ENCODE assay signal across 13 cellular contexts in the genomic region with DNA sequence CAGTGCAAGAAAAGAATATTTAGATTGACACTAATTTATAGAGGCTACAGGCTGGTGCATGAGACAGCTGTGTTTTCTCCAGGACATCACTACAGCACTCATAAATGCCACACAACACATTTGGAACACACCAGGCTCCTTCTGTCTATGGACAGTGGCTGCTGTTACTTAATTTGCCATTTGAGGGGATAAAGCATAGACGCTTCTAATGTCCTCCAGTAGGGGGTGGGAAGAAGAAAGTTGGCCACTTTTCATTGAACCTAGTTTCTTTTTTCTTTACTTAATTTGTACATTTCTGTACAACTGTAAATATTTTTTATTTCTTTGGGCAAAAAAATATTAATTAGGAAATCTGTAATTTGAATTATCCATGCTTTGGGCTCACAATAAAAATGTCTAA. TPM values are rescaled to one million over a fixed set of nuclear protein-coding genes. Genes with fewer than 3 reads are reported as not detected.
A peak's percentile ranks its signal among the peaks of the same experiment; 100 is the strongest.
DNase-seq lines count a peak whose midpoint lies in the region; ATAC-seq, FAIRE-seq and TF ChIP-seq lines count a peak whose summit lies in the region.
"Had no signal": no experiment of that assay in that cellular context is flagged by ENCODE, and none has a peak within 500 bp of the region (broad histone marks: within the 10 kb centered on the region; RNA-seq: fewer than 3 reads in every experiment).

No MANE protein-coding gene starts in this region.

- H3K9me3 Mint-ChIP-seq in CD14-positive monocyte, result peaks cover 3 to 8% (median 6%) of the 10 kb centered on the region in 7 donors

- no peaks in the 10 kb centered on the region for H3K4me1 ChIP-seq in HCT116 (ENCODE audit: control insufficient read depth in 1 of 2, insufficient read depth in 2 of 2, low read length in 2 of 2)

- peak; percentile 76 for ATAC-seq in HCT116

- H4K20me1 ChIP-seq in HCT116 (ENCODE audit: insufficient read depth) (no peaks in the 10 kb centered on the region), SU-DHL-6 (ENCODE audit: low read depth, low read length) (no peaks in the 10 kb centered on the region)

- POLR2A ChIA-PET in HCT116 (lab: Charles Lee), result no interaction called here

- FAIRE-seq in HTR-8/SVneo (lab: Jason Lieb, UNC), result no peak

- TF ChIP-seq RAD21 in HCT116 (IDR thresholded peaks at IDR 0.05; ENCODE audit: low read depth), result no peak

- no peak overlapping the region for H3K4me3 Mint-ChIP-seq in CD14-positive monocyte
- H3K4me3 Mint-ChIP-seq: immature natural killer cell had no signal

- CTCF ChIA-PET in HCT116 (lab: Charles Lee), result interaction anchor here (1.0 to 1.4 kb wide), 2 partner anchors 10 to 35 kb away, joined by 3 read pairs; no protein-coding TSS in a partner anchor

- no peak for DNase-seq in CD14-positive monocyte (ENCODE audit: low spot score)
- DNase-seq in HCT116 (ENCODE audit: low read depth, low spot score), result peak; percentile 4
- peak; percentile 31 for DNase-seq in iPS-NIHi7 (ENCODE audit: extremely low spot score)
- no peak for DNase-seq in erythroblast (lab: John Stamatoyannopoulos, UW)
- no peak for DNase-seq in stimulated activated CD4-positive, alpha-beta T cell treated with anti-CD3 and anti-CD28 coated beads, Interleukin-2, amount 100 ng/mL, for 24 hours
- DNase-seq in NCI-H226, result no peak
- DNase-seq in HTR-8/SVneo (ENCODE audit: insufficient read length, low spot score), result no peak
- DNase-seq: immature natural killer cell, NCI-H2029, nucleus accumbens, T-helper 1 cell had no signal

- intact Hi-C loops in CD14-positive monocyte (cut with micrococcal nuclease), result no loop called here
- intact Hi-C loops in HCT116 (cut with micrococcal nuclease), result no loop called here

- no peak overlapping the region for H2AFZ ChIP-seq in HCT116 (ENCODE audit: low read depth, low read length, poor library complexity, severe bottlenecking)
- H2AFZ ChIP-seq in SU-DHL-6 (ENCODE audit: low read depth, low read length, severe bottlenecking), result no peak overlapping the region

- H3K27ac ChIP-seq in HCT116 (ENCODE audit: low read depth, low read length), result no peak overlapping the region
- H3K27ac ChIP-seq in SU-DHL-6 (ENCODE audit: low read depth, low read length), result no peak overlapping the region

- peaks cover 1 to 12% (median 3%) of the 10 kb centered on the region in 3 donors for H3K27me3 Mint-ChIP-seq in CD14-positive monocyte (ENCODE audit: low read depth in 3 of 3)

- no peak overlapping the region for H3K4me2 ChIP-seq in HCT116 (ENCODE audit: low read length)
- H3K4me2 ChIP-seq in SU-DHL-6 (ENCODE audit: low read depth, low read length, poor library complexity, severe bottlenecking), result no peak overlapping the region

- no peaks in the 10 kb centered on the region for H3K4me1 Mint-ChIP-seq in CD14-positive monocyte
- H3K4me1 Mint-ChIP-seq: immature natural killer cell had no signal

- H3K9ac ChIP-seq in HCT116 (ENCODE audit: low read length), result no peak overlapping the region
- H3K9ac ChIP-seq in SU-DHL-6 (ENCODE audit: low read length), result no peak overlapping the region

- H3K9me3 ChIP-seq in HCT116 (ENCODE audit: control insufficient read depth in 1 of 2, insufficient read depth in 1 of 2, low read depth in 1 of 2, low read length in 2 of 2) (no peaks in the 10 kb centered on the region), SU-DHL-6 (ENCODE audit: insufficient read depth, low read length) (no peaks in the 10 kb centered on the region)

- peak; percentile 41 for TF ChIP-seq CTCF in CD14-positive monocyte (IDR thresholded peaks at IDR 0.05)
- TF ChIP-seq CTCF in HCT116 (IDR thresholded peaks at IDR 0.05 in 2 of 3, conservative IDR thresholded peaks at IDR 0.05 in 1 of 3; ENCODE audit: borderline replicate concordance in 1 of 3, insufficient read depth in 1 of 3, low read depth in 2 of 3, low read length in 2 of 3), result peak; percentile 15 to 63 (median 58); a peak in 4 of 6 replicates
- peak; percentile 11 for TF ChIP-seq CTCF in SU-DHL-6 (IDR thresholded peaks at IDR 0.05; ENCODE audit: insufficient read depth, low read length, poor library complexity, severe bottlenecking)

- BruUV-seq in HCT116 (replicated peaks; lab: Mats Ljungman, UMichigan), result no TSS peak

- H3K4me3 ChIP-seq in HCT116 (replicated peaks in 1 of 2; ENCODE audit: low read depth in 1 of 2, low read length in 2 of 2), result no peak overlapping the region
- no peak overlapping the region for H3K4me3 ChIP-seq in SU-DHL-6 (ENCODE audit: insufficient read depth, low read length, poor library complexity, severe bottlenecking)

- RAD21 ChIA-PET in HCT116 (lab: Charles Lee; ENCODE audit: low non-redundant PET in 1 of 2, low total read pairs in 2 of 2, uncharacterized antibody in 2 of 2, unreplicated experiment in 2 of 2), result no interaction called here

- H3K27me3 ChIP-seq in HCT116 (ENCODE audit: insufficient read depth, low read length), result no peaks in the 10 kb centered on the region
- no peaks in the 10 kb centered on the region for H3K27me3 ChIP-seq in SU-DHL-6 (ENCODE audit: low read length)

- no peaks in the 10 kb centered on the region for H3F3A ChIP-seq in SU-DHL-6 (ENCODE audit: insufficient read depth)

- TF ChIP-seq POLR2A in HCT116 (IDR thresholded peaks at IDR 0.05; ENCODE audit: borderline replicate concordance, extremely low read depth, insufficient read depth, insufficient read length) (no peak), erythroblast (IDR thresholded peaks at IDR 0.05; ENCODE audit: low read length) (no peak)

- H3K79me2 ChIP-seq in HCT116 (ENCODE audit: insufficient read depth, low read length) (no peaks in the 10 kb centered on the region), SU-DHL-6 (ENCODE audit: insufficient read depth, low read length) (no peaks in the 10 kb centered on the region)

- H3K27ac Mint-ChIP-seq in CD14-positive monocyte, result no peak overlapping the region
- H3K27ac Mint-ChIP-seq: immature natural killer cell had no signal

- H3K9me2 ChIP-seq in HCT116 (ENCODE audit: insufficient read depth) (no peaks in the 10 kb centered on the region), SU-DHL-6 (replicated peaks; ENCODE audit: insufficient read depth, low read length) (no peaks in the 10 kb centered on the region)

- H3K36me3 Mint-ChIP-seq in CD14-positive monocyte, result no peaks in the 10 kb centered on the region
- H3K36me3 Mint-ChIP-seq: immature natural killer cell had no signal

- H3K36me3 ChIP-seq in HCT116 (ENCODE audit: control insufficient read depth in 1 of 2, insufficient read depth in 2 of 2, low read length in 2 of 2), result no peaks in the 10 kb centered on the region
- H3K36me3 ChIP-seq in SU-DHL-6 (ENCODE audit: low read length), result no peaks in the 10 kb centered on the region

TF ChIP-seq in HCT116, 20 proteins besides CTCF, POLR2A, EP300 and RAD21:
- TF ChIP-seq CEBPB (IDR thresholded peaks at IDR 0.05; ENCODE audit: low read depth) (no peak), ELF1 (IDR thresholded peaks at IDR 0.05; ENCODE audit: borderline replicate concordance, low read depth) (no peak), POLR2AphosphoS5 (IDR thresholded peaks at IDR 0.05; ENCODE audit: low read depth, low read length) (no peak), TCF7L2 (IDR thresholded peaks at IDR 0.05; ENCODE audit: borderline replicate concordance, extremely low read depth, insufficient read depth, insufficient read length) (no peak), ZFX (IDR thresholded peaks at IDR 0.05) (no peak)
TF ChIP-seq in HCT116: peak in this region for 0.

RNA-seq across cellular contexts. Expression of gene RTN1, which starts 12.4 kb away (rescaled TPM):
- polyA plus RNA-seq in CD14-positive monocyte, result 10 to 100 TPM; 40.2 to 75.1 TPM
- total RNA-seq in HCT116 (2021; ENCODE audit: unreplicated experiment), result 0.57 TPM
- polyA plus RNA-seq in HCT116 (2012), result 0.29 and 0.38 TPM in 2 replicates

RNA-seq across cellular contexts. Expression of gene LRRC9, which starts 37.0 kb away (rescaled TPM):
- not detected for polyA plus RNA-seq in CD14-positive monocyte
- not detected for total RNA-seq in HCT116 (2021; ENCODE audit: unreplicated experiment)
- polyA plus RNA-seq in HCT116 (2012), result not detected in 2 replicates
- total RNA-seq: dermis microvascular lymphatic vessel endothelial cell had no signal
- polyA plus RNA-seq: immature natural killer cell had no signal

Comparison
In these comparisons a context has a peak if more than half of its experiments do, and no peak if none do; other contexts are left out.
1. DNase-seq: peak in HCT116 (single experiment) and iPS-NIHi7 (single experiment); none in CD14-positive monocyte (single experiment), erythroblast (0 of 2), stimulated activated CD4-positive, alpha-beta T cell treated with anti-CD3 and anti-CD28 coated beads, Interleukin-2, amount 100 ng/mL, for 24 hours (0 of 2), NCI-H226 (single experiment) and HTR-8/SVneo (single experiment).
2. Peak in every context shown above with its lines, with median percentiles within 50 percentile points of each other: CTCF ChIP-seq.